In genomic region chr15:70380484-70380883, GRCh38 we compare ENCODE assay signal across 23 cellular contexts.
"Had no signal": no experiment of that assay in that cellular context is flagged by ENCODE, and none has a peak within 500 bp of the region (broad histone marks: within the 10 kb centered on the region; RNA-seq: fewer than 3 reads in every experiment).

No MANE protein-coding gene starts in this region.

- H3K36me3 ChIP-seq: left lung, spleen, tibial nerve had no signal

- H3K27me3 ChIP-seq: tibial nerve had no signal

- ATAC-seq: activated naive CD4-positive, alpha-beta T cell treated with anti-CD3 and anti-CD28 coated beads, Interleukin-2, amount 50 U/mL, for 72 hours; activated T-cell treated with anti-CD3 and anti-CD28 coated beads, Interleukin-2, amount 50 U/mL, for 72 hours; left lung; psoas muscle had no signal

- H3K4me3 ChIP-seq: left lung, lung, psoas muscle, spleen, tibial nerve had no signal

- H3K27ac ChIP-seq: epithelial cell of prostate, left lung, parathyroid adenoma, psoas muscle, spleen, tibial nerve, VCaP had no signal

- H3K4me1 ChIP-seq: parathyroid adenoma had no signal

- H3K79me2 ChIP-seq: parathyroid adenoma had no signal

- H2AFZ ChIP-seq: parathyroid adenoma had no signal

- H3K9ac ChIP-seq: parathyroid adenoma had no signal

- DNase-seq: activated CD4-positive, alpha-beta T cell treated with anti-CD3 and anti-CD28 coated beads for 4 hours; activated CD4-positive, alpha-beta T cell treated with anti-CD3 and anti-CD28 coated beads, Interleukin-2, amount 50 U/mL, for 4 hours; activated naive CD4-positive, alpha-beta T cell; activated T-cell treated with anti-CD3 and anti-CD28 coated beads for 4 hours; activated T-cell treated with anti-CD3 and anti-CD28 coated beads, Interleukin-2, amount 50 U/mL, for 72 hours; dermis blood vessel endothelial cell; effector CD4-positive, alpha-beta T cell; left lung; nucleus accumbens; psoas muscle; spleen; stimulated activated naive CD4-positive, alpha-beta T cell treated with Interleukin-2 at 50 U/mL for 16 hours; T-helper 2 cell had no signal

- FAIRE-seq: colon, endometrium, frontal cortex, urothelium cell line had no signal
